13 cellular contexts compared by ENCODE assay signal in the genomic region with DNA sequence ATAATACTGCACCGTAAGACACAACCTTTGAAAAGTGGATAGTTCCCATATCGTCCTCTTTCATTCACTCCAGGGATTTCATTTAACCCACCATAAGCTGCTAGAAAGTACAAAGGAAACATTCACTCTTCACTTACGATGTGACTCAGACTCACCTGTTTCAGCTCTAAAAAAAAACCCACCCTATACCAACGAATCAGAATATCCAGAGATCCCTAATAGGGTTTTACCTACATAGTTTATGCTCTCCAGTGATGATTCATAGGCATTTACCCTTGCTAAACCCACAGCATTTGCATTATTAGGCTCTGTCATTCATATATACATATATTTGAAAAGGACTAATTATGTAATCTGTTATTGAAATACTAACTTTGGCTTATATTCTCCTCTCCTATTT.
DNase-seq lines count a peak whose midpoint lies in the region; ATAC-seq, FAIRE-seq and TF ChIP-seq lines count a peak whose summit lies in the region.
"Had no signal": no experiment of that assay in that cellular context is flagged by ENCODE, and none has a peak within 500 bp of the region (broad histone marks: within the 10 kb centered on the region; RNA-seq: fewer than 3 reads in every experiment).

No MANE protein-coding gene starts in this region.

- H3K9ac ChIP-seq in GM12878 (ENCODE audit: control insufficient read depth, insufficient read depth, low read length), result no peak overlapping the region

- H4K20me1 ChIP-seq in GM12878 (ENCODE audit: control insufficient read depth, insufficient read depth), result no peaks in the 10 kb centered on the region

- no peak overlapping the region for H3K4me3 ChIP-seq in GM12878
- H3K4me3 ChIP-seq: GM23338 had no signal

- H3K36me3 ChIP-seq in GM12878 (ENCODE audit: control insufficient read depth in 2 of 2, insufficient read depth in 2 of 2, low read length in 1 of 2), result peaks cover 2 to 24% of the 10 kb centered on the region in 2 experiments

- H3K4me1 ChIP-seq in GM12878 (ENCODE audit: control insufficient read depth, insufficient read depth, low read length), result no peaks in the 10 kb centered on the region

- TF ChIP-seq CTCF in GM12878 (IDR thresholded peaks at IDR 0.05 in 2 of 3, conservative IDR thresholded peaks at IDR 0.05 in 1 of 3; ENCODE audit: control insufficient read depth in 2 of 3, extremely low read depth in 1 of 3, insufficient read depth in 1 of 3, low read depth in 3 of 3, low read length in 3 of 3), result no peak

- TF ChIP-seq EP300 in GM12878 (IDR thresholded peaks at IDR 0.05; ENCODE audit: borderline replicate concordance in 1 of 2, control insufficient read depth in 1 of 2, low read depth in 2 of 2, low read length in 2 of 2), result no peak

- FAIRE-seq in GM12878 (lab: Jason Lieb, UNC), result no peak
- no peak for FAIRE-seq in H54 (lab: Jason Lieb, UNC)

- no peaks in the 10 kb centered on the region for H3K79me2 ChIP-seq in GM12878 (ENCODE audit: control insufficient read depth, insufficient read depth, low read length)

- intact Hi-C loops in GM12878 (cut with micrococcal nuclease; ENCODE audit: unreplicated experiment), result no loop called here

- no peak for TF ChIP-seq POLR2A in GM18505 (IDR thresholded peaks at IDR 0.05; ENCODE audit: borderline replicate concordance, extremely low read depth, insufficient read depth, insufficient read length)
- no peak for TF ChIP-seq POLR2A in GM12878 (IDR thresholded peaks at IDR 0.05; ENCODE audit: low read depth, low read length)
- TF ChIP-seq POLR2A in H54 (IDR thresholded peaks at IDR 0.05; ENCODE audit: low read depth, low read length), result no peak

- WGBS in GM12878 (ENCODE audit: insufficient coverage, insufficient replicate concordance, low lambda C conversion rate, missing lambda C conversion rate), result 28% methylated on average over 4 of the region's 4 CpGs

- H3K9me3 ChIP-seq in GM12878 (replicated peaks; ENCODE audit: control insufficient read depth, insufficient read depth, low read length), result no peaks in the 10 kb centered on the region

- no peak for DNase-seq in GM12878 (ENCODE audit: low read depth, low spot score)
- no peak for DNase-seq in retina
- no peak for DNase-seq in H54 (ENCODE audit: insufficient read length, low spot score)
- no peak for DNase-seq in activated CD8-positive, alpha-beta memory T cell treated with anti-CD3 and anti-CD28 coated beads, Interleukin-2, amount 50 U/mL, for 4 hours
- DNase-seq: activated T-cell treated with anti-CD3 and anti-CD28 coated beads, Interleukin-2, amount 50 U/mL, for 72 hours; CD4-positive, alpha-beta T cell; NCI-H1694 treated with DMSO at 0.1 percent for 48 hours had no signal

- SMC1A ChIA-PET in GM12878 (lab: Charles Lee; ENCODE audit: uncharacterized antibody, unreplicated experiment), result interaction anchor here (0.7 kb wide), 1 partner anchor 9 kb away, joined by 3 read pairs; no protein-coding TSS in a partner anchor

- RAD21 ChIA-PET in GM12878 (lab: Charles Lee; ENCODE audit: unreplicated experiment), result no interaction called here

- no peak overlapping the region for H3K27ac ChIP-seq in GM12878 (ENCODE audit: control insufficient read depth, insufficient read depth)

- in situ Hi-C loops in GM12878 (cut with MboI), result loop anchor here (25.0 kb wide), 1 partner anchor 1195 kb away; no protein-coding TSS in a partner anchor

- POLR2A ChIA-PET in GM12878 (lab: Charles Lee), result no interaction called here

- CTCF ChIA-PET in GM12878 (lab: Yijun Ruan, JAX), result no interaction called here

- no TSS peak for BruUV-seq in GM12878 (replicated peaks; lab: Mats Ljungman, UMichigan)

- no peak overlapping the region for H2AFZ ChIP-seq in GM12878 (ENCODE audit: control insufficient read depth, low read depth, low read length)
- H2AFZ ChIP-seq: GM23338 had no signal

- H3K4me2 ChIP-seq in GM12878 (ENCODE audit: control insufficient read depth, insufficient read depth), result no peak overlapping the region
- H3K4me2 ChIP-seq: GM23338 had no signal

- H3K27me3 ChIP-seq in GM12878 (replicated peaks in 1 of 2; ENCODE audit: control insufficient read depth in 2 of 2, insufficient read depth in 2 of 2, low read length in 1 of 2), result no peaks in the 10 kb centered on the region

- ATAC-seq in GM18505 (IDR thresholded peaks at IDR 0.05; ENCODE audit: unreplicated experiment) (peak; percentile 73), GM19463 (IDR thresholded peaks at IDR 0.05; ENCODE audit: unreplicated experiment) (peak; percentile 82), HG03045 (IDR thresholded peaks at IDR 0.05; ENCODE audit: unreplicated experiment) (peak; percentile 51), GM12878 (peak; percentile 82), HG03521 (IDR thresholded peaks at IDR 0.05; ENCODE audit: unreplicated experiment) (no peak)
- ATAC-seq: GM23338; stimulated activated effector memory CD8-positive, alpha-beta T cell treated with anti-CD3 and anti-CD28 coated beads, Interleukin-12 subunit alpha, Interleukin-12 subunit beta, amount 100 ng/mL, for 72 hours had no signal

- no peak for TF ChIP-seq RAD21 in GM12878 (IDR thresholded peaks at IDR 0.05; ENCODE audit: insufficient read depth, low read depth, low read length)

TF ChIP-seq in GM12878, 131 proteins besides CTCF, POLR2A, EP300 and RAD21:
- no peak for TF ChIP-seq EGR1 (IDR thresholded peaks at IDR 0.05; ENCODE audit: borderline replicate concordance in 1 of 2, low read depth in 2 of 2, low read length in 2 of 2)
- no peak for TF ChIP-seq RCOR1 (conservative IDR thresholded peaks at IDR 0.05; ENCODE audit: low read depth, low read length)
- TF ChIP-seq ATF7 (IDR thresholded peaks at IDR 0.05; ENCODE audit: low read depth), result 0 out of 2 replicates have a peak, but pooled peaks have one; percentile 17
- TF ChIP-seq JUNB (IDR thresholded peaks at IDR 0.05), result peak; percentile 59
- TF ChIP-seq MTA2 (IDR thresholded peaks at IDR 0.05; ENCODE audit: low read depth), result no peak
- TF ChIP-seq STAT3 (IDR thresholded peaks at IDR 0.05; ENCODE audit: low read depth, low read length), result no peak
- TF ChIP-seq EED (IDR thresholded peaks at IDR 0.05; ENCODE audit: low read depth), result 0 out of 2 replicates have a peak, but pooled peaks have one; percentile 47
- TF ChIP-seq NR2F1 (conservative IDR thresholded peaks at IDR 0.05), result no peak
- TF ChIP-seq CEBPB (IDR thresholded peaks at IDR 0.05; ENCODE audit: borderline replicate concordance in 1 of 2, low read depth in 2 of 2, low read length in 2 of 2), result no peak
- TF ChIP-seq RUNX3 (IDR thresholded peaks at IDR 0.05; ENCODE audit: low read length), result peak; percentile 56
- TF ChIP-seq CHD2 (IDR thresholded peaks at IDR 0.05; ENCODE audit: borderline replicate concordance, low read depth, low read length), result no peak
- TF ChIP-seq IKZF2 (IDR thresholded peaks at IDR 0.05), result 0 out of 4 replicates have a peak, but pooled peaks of 1 of the 2 experiments have one; percentile 37
- TF ChIP-seq, protein P1, sequence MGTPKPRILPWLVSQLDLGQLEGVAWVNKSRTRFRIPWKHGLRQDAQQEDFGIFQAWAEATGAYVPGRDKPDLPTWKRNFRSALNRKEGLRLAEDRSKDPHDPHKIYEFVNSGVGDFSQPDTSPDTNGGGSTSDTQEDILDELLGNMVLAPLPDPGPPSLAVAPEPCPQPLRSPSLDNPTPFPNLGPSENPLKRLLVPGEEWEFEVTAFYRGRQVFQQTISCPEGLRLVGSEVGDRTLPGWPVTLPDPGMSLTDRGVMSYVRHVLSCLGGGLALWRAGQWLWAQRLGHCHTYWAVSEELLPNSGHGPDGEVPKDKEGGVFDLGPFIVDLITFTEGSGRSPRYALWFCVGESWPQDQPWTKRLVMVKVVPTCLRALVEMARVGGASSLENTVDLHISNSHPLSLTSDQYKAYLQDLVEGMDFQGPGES (IDR thresholded peaks at IDR 0.05), result no peak
- TF ChIP-seq, protein P2, sequence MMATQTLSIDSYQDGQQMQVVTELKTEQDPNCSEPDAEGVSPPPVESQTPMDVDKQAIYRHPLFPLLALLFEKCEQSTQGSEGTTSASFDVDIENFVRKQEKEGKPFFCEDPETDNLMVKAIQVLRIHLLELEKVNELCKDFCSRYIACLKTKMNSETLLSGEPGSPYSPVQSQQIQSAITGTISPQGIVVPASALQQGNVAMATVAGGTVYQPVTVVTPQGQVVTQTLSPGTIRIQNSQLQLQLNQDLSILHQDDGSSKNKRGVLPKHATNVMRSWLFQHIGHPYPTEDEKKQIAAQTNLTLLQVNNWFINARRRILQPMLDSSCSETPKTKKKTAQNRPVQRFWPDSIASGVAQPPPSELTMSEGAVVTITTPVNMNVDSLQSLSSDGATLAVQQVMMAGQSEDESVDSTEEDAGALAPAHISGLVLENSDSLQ (IDR thresholded peaks at IDR 0.05), result 0 out of 2 replicates have a peak, but pooled peaks have one; percentile 26
- no peak for TF ChIP-seq SREBF1 (IDR thresholded peaks at IDR 0.05; ENCODE audit: low read length)
